In genomic region chr4:6910340-6910959, GRCh38 we compare ENCODE assay signal across 8 cellular contexts. TPM values are rescaled to one million over a fixed set of nuclear protein-coding genes. Genes with fewer than 3 reads are reported as not detected.
DNase-seq lines count a peak whose midpoint lies in the region; ATAC-seq and TF ChIP-seq lines count a peak whose summit lies in the region.

No MANE protein-coding gene starts in this region.

- no peak for TF ChIP-seq EP300 in transverse colon (IDR thresholded peaks at IDR 0.05; ENCODE audit: low read depth)

- peak overlapping the region; percentile 99 to 100 (median 99) for H3K27ac ChIP-seq in BLaER1 treated with 17β-estradiol and CSF1 and Interleukin-3, amounts not matched to agents 10 nM and 100 nM
- H3K27ac ChIP-seq in HUES48 (ENCODE audit: low read depth, low read length) = no peak overlapping the region
- peak overlapping the region; percentile 95 to 97 for H3K27ac ChIP-seq in liver (ENCODE audit: low read depth in 1 of 2, low read length in 2 of 2)
- H3K27ac ChIP-seq in transverse colon = peak overlapping the region; percentile 97 to 99 (median 99)

- DNase-seq in astrocyte of the cerebellum (ENCODE audit: low read depth) (no peak), transverse colon (peak; percentile 37), GOT3 (lab: John Stamatoyannopoulos, UW) (no peak)

- H4K20me1 ChIP-seq in BLaER1 treated with 17β-estradiol and CSF1 and Interleukin-3, amounts not matched to agents 10 nM and 100 nM = peaks cover 22 to 50% (median 34%) of the 10 kb centered on the region in 11 experiments

- H3K36me3 ChIP-seq in BLaER1 treated with 17β-estradiol and CSF1 and Interleukin-3, amounts not matched to agents 10 nM and 100 nM = peaks cover 0 to 27% (median 7%) of the 10 kb centered on the region in 11 experiments; a peak in 9 of 22 replicates
- H3K36me3 ChIP-seq in HUES48 (ENCODE audit: control insufficient read depth, insufficient read depth, low read length) (no peaks in the 10 kb centered on the region), liver (ENCODE audit: control insufficient read depth in 4 of 4, insufficient read depth in 3 of 4, low read depth in 1 of 4, low read length in 3 of 4) (no peaks in the 10 kb centered on the region), transverse colon (no peaks in the 10 kb centered on the region)

- peak; percentile 20 for TF ChIP-seq POLR2A in transverse colon (IDR thresholded peaks at IDR 0.05)

- in situ Hi-C loops in astrocyte of the cerebellum (cut with HindIII; ENCODE audit: low sequenced_read_pairs) = no loop called here
- in situ Hi-C loops in transverse colon (cut with MboI; ENCODE audit: low pct_ligation_motif_present in 1 of 4, low pct_unique_long_range_greater_than_20kb in 1 of 4, low sequenced_read_pairs in 3 of 4) = no loop called here

- H3K4me3 ChIP-seq in BLaER1 treated with 17β-estradiol and CSF1 and Interleukin-3, amounts not matched to agents 10 nM and 100 nM = peak overlapping the region; percentile 87 to 98 (median 95)
- H3K4me3 ChIP-seq in HUES48 (ENCODE audit: low read depth, low read length) (peak overlapping the region; percentile 94), astrocyte of the cerebellum (ENCODE audit: low read depth, low read length) (peak overlapping the region; percentile 60), liver (ENCODE audit: low read depth in 1 of 3, low read length in 3 of 3) (peak overlapping the region; percentile 77 to 88 (median 85)), transverse colon (peak overlapping the region; percentile 75 to 91 (median 86))

- no peaks in the 10 kb centered on the region for H3K9me3 ChIP-seq in BLaER1 treated with 17β-estradiol and CSF1 and Interleukin-3, amounts not matched to agents 10 nM and 100 nM (replicated peaks in 1 of 11)
- H3K9me3 ChIP-seq in HUES48 (ENCODE audit: control insufficient read depth, insufficient read depth, low read length) (no peaks in the 10 kb centered on the region), liver (ENCODE audit: control insufficient read depth in 4 of 4, low read length in 3 of 4) (no peaks in the 10 kb centered on the region), transverse colon (no peaks in the 10 kb centered on the region)

- peak; percentile 43 to 50 for TF ChIP-seq RAD21 in liver (IDR thresholded peaks at IDR 0.05)

- H3K9ac ChIP-seq in BLaER1 treated with 17β-estradiol and CSF1 and Interleukin-3, amounts not matched to agents 10 nM and 100 nM = peak overlapping the region; percentile 96 to 99 (median 99)
- H3K9ac ChIP-seq in HUES48 (ENCODE audit: low read depth, low read length) (peak overlapping the region; percentile 40; the same call in 1 of the 2 replicates), liver (ENCODE audit: low read depth in 1 of 2, low read length in 2 of 2) (peak overlapping the region; percentile 71 to 75)

- intact Hi-C loops in transverse colon (cut with DNase I; ENCODE audit: low total_unique reads) = loop anchor here (5.0 kb wide), 1 partner anchor 157 kb away; the partner anchor contains the start of gene GRPEL1

- H3K4me1 ChIP-seq in BLaER1 treated with 17β-estradiol and CSF1 and Interleukin-3, amounts not matched to agents 10 nM and 100 nM = peaks cover 65 to 84% (median 73%) of the 10 kb centered on the region in 10 experiments
- peaks cover 21% of the 10 kb centered on the region for H3K4me1 ChIP-seq in HUES48 (ENCODE audit: control insufficient read depth, insufficient read depth, low read length)
- peaks cover 7 to 62% (median 41%) of the 10 kb centered on the region in 4 donors for H3K4me1 ChIP-seq in liver (ENCODE audit: control insufficient read depth in 4 of 4, insufficient read depth in 4 of 4, low read length in 3 of 4)
- H3K4me1 ChIP-seq in transverse colon = peaks cover 11 to 60% (median 38%) of the 10 kb centered on the region in 4 donors

- no peak for ATAC-seq in HG03469 (IDR thresholded peaks at IDR 0.05; ENCODE audit: unreplicated experiment)
- ATAC-seq in GM21786 (IDR thresholded peaks at IDR 0.05; ENCODE audit: unreplicated experiment) = no peak

- 7% methylated on average over 31 of the region's 31 CpGs for WGBS in liver
- 11% methylated on average over 31 of the region's 31 CpGs; no CpG with 5 or more reads in 1 of the 2 donors for WGBS in transverse colon (ENCODE audit: low coverage in 1 of 2), 2 donors

- TF ChIP-seq CTCF in astrocyte of the cerebellum (IDR thresholded peaks at IDR 0.05; ENCODE audit: low read depth, low read length, missing control alignments) (peak; percentile 42), liver (IDR thresholded peaks at IDR 0.05; ENCODE audit: low read depth, low read length, missing input control) (no peak), transverse colon (IDR thresholded peaks at IDR 0.05) (peak in 3 of 5 experiments; percentile 19 to 55 (median 24))

- H3K27me3 ChIP-seq in BLaER1 treated with 17β-estradiol and CSF1 and Interleukin-3, amounts not matched to agents 10 nM and 100 nM = no peaks in the 10 kb centered on the region
- peaks cover 20% of the 10 kb centered on the region for H3K27me3 ChIP-seq in HUES48 (ENCODE audit: control insufficient read depth, insufficient read depth, low read length)
- no peaks in the 10 kb centered on the region for H3K27me3 ChIP-seq in liver (ENCODE audit: control insufficient read depth in 4 of 4, insufficient read depth in 4 of 4, low read length in 3 of 4)
- peaks cover 3% of the 10 kb centered on the region for H3K27me3 ChIP-seq in transverse colon

- H3K4me2 ChIP-seq in BLaER1 treated with 17β-estradiol and CSF1 and Interleukin-3, amounts not matched to agents 10 nM and 100 nM = peak overlapping the region; percentile 87 to 99 (median 95)

TF ChIP-seq in liver, 16 proteins besides CTCF, POLR2A, EP300 and RAD21:
- TF ChIP-seq HNF4G (IDR thresholded peaks at IDR 0.05) = peak; percentile 36
- TF ChIP-seq ZBTB33 (IDR thresholded peaks at IDR 0.05) = no peak
- peak; percentile 85 to 93 for TF ChIP-seq HNF4A (conservative IDR thresholded peaks at IDR 0.05)
- TF ChIP-seq FOXA2 (IDR thresholded peaks at IDR 0.05) = no peak
- no peak for TF ChIP-seq TAF1 (conservative IDR thresholded peaks at IDR 0.05)
- TF ChIP-seq MAX (IDR thresholded peaks at IDR 0.05) = peak; percentile 51
- TF ChIP-seq REST (IDR thresholded peaks at IDR 0.05) = peak; percentile 60
- peak; percentile 82 to 87 for TF ChIP-seq RXRA (IDR thresholded peaks at IDR 0.05)
- peak; percentile 42 for TF ChIP-seq NR2F2 (IDR thresholded peaks at IDR 0.05)
- TF ChIP-seq EGR1 (IDR thresholded peaks at IDR 0.05; ENCODE audit: low read depth in 2 of 2) = peak in 1 of 2 donors; percentile 16
- TF ChIP-seq GABPA (IDR thresholded peaks at IDR 0.05 in 1 of 2, conservative IDR thresholded peaks at IDR 0.05 in 1 of 2) = no peak
- TF ChIP-seq YY1 (IDR thresholded peaks at IDR 0.05) = peak; percentile 24
- TF ChIP-seq ATF3 (IDR thresholded peaks at IDR 0.05) = no peak
- peak; percentile 60 for TF ChIP-seq SP1 (IDR thresholded peaks at IDR 0.05)

RNA-seq across cellular contexts. Expression of gene TBC1D14, which starts 0.8 kb away (rescaled TPM):
- 10 to 100 TPM; 22.2 to 45.2 TPM for total RNA-seq in liver
- polyA plus RNA-seq in liver = 10 to 100 TPM; 10.0 to 23.2 TPM
- 10 to 100 TPM; 42.6 to 56.9 (median 54.0) TPM for total RNA-seq in transverse colon

Comparison
In these comparisons a context has a peak if more than half of its experiments do, and no peak if none do; other contexts are left out.
1. H3K9ac ChIP-seq: peak in every context shown above with its lines; median percentile 99 in BLaER1 treated with 17β-estradiol and CSF1 and Interleukin-3, amounts not matched to agents 10 nM and 100 nM; 73 in liver; 40 in HUES48.